In genomic region chrX:121869876-121870477, GRCh38 we compare ENCODE assay signal across 14 cellular contexts.
"Had no signal": no experiment of that assay in that cellular context is flagged by ENCODE, and none has a peak within 500 bp of the region (broad histone marks: within the 10 kb centered on the region; RNA-seq: fewer than 3 reads in every experiment).

No MANE protein-coding gene starts in this region.

- H3K27ac Mint-ChIP-seq: naive thymus-derived CD8-positive, alpha-beta T cell; stimulated activated naive B cell treated with anti-CD40 and anti-IgM and Interleukin-4, amounts not matched to agents 10 μg/mL and 1 μg/mL and 100 μg/mL, for 72 hours; stimulated activated naive CD8-positive, alpha-beta T cell treated with anti-CD3 and anti-CD28 coated beads, Interleukin-15, amount 100 ng/mL, for 72 hours had no signal

- ATAC-seq: gastroesophageal sphincter; naive thymus-derived CD8-positive, alpha-beta T cell; psoas muscle; sciatic nerve; stimulated activated naive B cell treated with anti-CD40 and anti-IgM and Interleukin-4, amounts not matched to agents 10 μg/mL and 1 μg/mL and 100 μg/mL, for 72 hours; stimulated activated naive CD8-positive, alpha-beta T cell treated with anti-CD3 and anti-CD28 coated beads, Interleukin-15, amount 100 ng/mL, for 72 hours had no signal

- H3K4me3 Mint-ChIP-seq: naive thymus-derived CD8-positive, alpha-beta T cell; stimulated activated naive B cell treated with anti-CD40 and anti-IgM and Interleukin-4, amounts not matched to agents 10 μg/mL and 1 μg/mL and 100 μg/mL, for 72 hours; stimulated activated naive CD8-positive, alpha-beta T cell treated with anti-CD3 and anti-CD28 coated beads, Interleukin-15, amount 100 ng/mL, for 72 hours had no signal

- DNase-seq: effector memory CD4-positive, alpha-beta T cell; esophagus squamous epithelium; foreskin fibroblast; glutamatergic neuron; kidney glomerular epithelial cell; naive thymus-derived CD8-positive, alpha-beta T cell; psoas muscle; stimulated activated CD4-positive, alpha-beta T cell treated with anti-CD3 and anti-CD28 coated beads, Interleukin-2, amount 100 ng/mL, for 24 hours; stimulated activated CD4-positive, alpha-beta T cell treated with anti-CD3 and anti-CD28 coated beads, Interleukin-4, amount 100 ng/mL, for 4 hours; stimulated activated naive B cell treated with anti-CD40 and anti-IgM and Interleukin-4, amounts not matched to agents 10 μg/mL and 1 μg/mL and 100 μg/mL, for 72 hours; stimulated activated naive CD8-positive, alpha-beta T cell treated with anti-CD3 and anti-CD28 coated beads, Interleukin-15, amount 100 ng/mL, for 72 hours; testis had no signal

- H3K36me3 Mint-ChIP-seq: naive thymus-derived CD8-positive, alpha-beta T cell; stimulated activated naive B cell treated with anti-CD40 and anti-IgM and Interleukin-4, amounts not matched to agents 10 μg/mL and 1 μg/mL and 100 μg/mL, for 72 hours had no signal

- H3K4me1 Mint-ChIP-seq: naive thymus-derived CD8-positive, alpha-beta T cell; stimulated activated naive B cell treated with anti-CD40 and anti-IgM and Interleukin-4, amounts not matched to agents 10 μg/mL and 1 μg/mL and 100 μg/mL, for 72 hours; stimulated activated naive CD8-positive, alpha-beta T cell treated with anti-CD3 and anti-CD28 coated beads, Interleukin-15, amount 100 ng/mL, for 72 hours had no signal

- H3K9me3 Mint-ChIP-seq: stimulated activated naive B cell treated with anti-CD40 and anti-IgM and Interleukin-4, amounts not matched to agents 10 μg/mL and 1 μg/mL and 100 μg/mL, for 72 hours; stimulated activated naive CD8-positive, alpha-beta T cell treated with anti-CD3 and anti-CD28 coated beads, Interleukin-15, amount 100 ng/mL, for 72 hours had no signal

- H3K27me3 Mint-ChIP-seq: naive thymus-derived CD8-positive, alpha-beta T cell; stimulated activated naive B cell treated with anti-CD40 and anti-IgM and Interleukin-4, amounts not matched to agents 10 μg/mL and 1 μg/mL and 100 μg/mL, for 72 hours; stimulated activated naive CD8-positive, alpha-beta T cell treated with anti-CD3 and anti-CD28 coated beads, Interleukin-15, amount 100 ng/mL, for 72 hours had no signal
